ENCODE assay signal across 32 cellular contexts in the genomic region with DNA sequence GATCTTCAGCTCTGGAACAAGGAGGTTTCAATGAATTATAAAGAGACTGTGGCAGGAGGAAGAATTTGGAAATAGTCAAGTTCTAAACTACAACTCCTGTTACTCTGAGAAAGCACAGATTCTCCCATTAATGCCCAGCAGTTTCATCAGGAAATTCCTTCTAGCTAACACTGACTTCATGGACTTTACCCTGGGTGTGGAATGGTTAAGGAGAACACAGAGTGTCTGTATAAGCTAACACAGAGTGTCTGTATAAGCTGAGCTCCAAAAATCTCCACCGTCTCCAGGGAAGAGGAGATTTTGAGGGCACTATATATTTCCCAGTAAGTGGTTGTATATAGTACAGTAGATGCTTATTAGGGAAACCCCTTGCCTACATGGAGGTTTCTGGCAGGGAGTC.
"Had no signal": no experiment of that assay in that cellular context is flagged by ENCODE, and none has a peak within 500 bp of the region (broad histone marks: within the 10 kb centered on the region; RNA-seq: fewer than 3 reads in every experiment).

No MANE protein-coding gene starts in this region.

- H3K36me3 Mint-ChIP-seq: activated naive CD4-positive, alpha-beta T cell treated with anti-CD3 and anti-CD28 coated beads, Interleukin-2, amount 50 U/mL, for 24 hours; activated naive CD8-positive, alpha-beta T cell treated with anti-CD3 and anti-CD28 coated beads, Interleukin-2, amount 10 ng/mL, durations not matched to agents 7 days and 5 days had no signal

- H3K36me3 ChIP-seq: ascending aorta, cardiac muscle cell, SJSA1 had no signal

- H3K4me2 ChIP-seq: KMS-11 had no signal

- H3K27me3 ChIP-seq: ascending aorta, cardiac muscle cell, SJSA1 had no signal

- DNase-seq: activated CD4-positive, alpha-beta T cell treated with anti-CD3 and anti-CD28 coated beads for 1 hour; activated CD4-positive, alpha-beta T cell treated with anti-CD3 and anti-CD28 coated beads for 48 hours; activated CD4-positive, CD25-positive, alpha-beta regulatory T cell; activated CD8-positive, alpha-beta T cell treated with anti-CD3 and anti-CD28 coated beads for 36 hours; activated effector memory CD4-positive, alpha-beta T cell treated with anti-CD3 and anti-CD28 coated beads, Interleukin-2, amount 50 U/mL, for 16 hours; activated naive CD4-positive, alpha-beta T cell; activated naive CD8-positive, alpha-beta T cell treated with anti-CD3 and anti-CD28 coated beads, Interleukin-2, amount 10 ng/mL, durations not matched to agents 7 days and 5 days; activated T-cell treated with anti-CD3 and anti-CD28 coated beads, Interleukin-2, amount 50 U/mL, for 1 hour; activated T-cell treated with anti-CD3 and anti-CD28 coated beads, Interleukin-2, amount 50 U/mL, for 72 hours; amygdala; MV-4-11; NCI-H1092; NCI-H1436 treated with DMSO at 0.1 percent for 48 hours; NCI-H1694 treated with DMSO at 0.1 percent for 48 hours; NCI-H2029; NCI-H345; NCI-H524 treated with DMSO at 0.1 percent for 48 hours; RPMI8226; SHP77 treated with DMSO at 0.1 percent for 48 hours; T-helper 1 cell; T-helper 2 cell; T-helper 9 cell had no signal

- H3K27ac ChIP-seq: ascending aorta, cardiac muscle cell, KMS-11, SJSA1, VCaP had no signal

- H3K9me3 ChIP-seq: ascending aorta, SJSA1 had no signal

- H3K4me3 ChIP-seq: ascending aorta, cardiac muscle cell, SJSA1 had no signal

- H3K9ac ChIP-seq: KMS-11 had no signal

- H3K4me1 Mint-ChIP-seq: activated naive CD4-positive, alpha-beta T cell treated with anti-CD3 and anti-CD28 coated beads, Interleukin-2, amount 50 U/mL, for 24 hours; activated naive CD8-positive, alpha-beta T cell treated with anti-CD3 and anti-CD28 coated beads, Interleukin-2, amount 10 ng/mL, durations not matched to agents 7 days and 5 days; activated T-helper 17 cell treated with anti-CD3 and anti-CD28 coated beads, Interleukin-2, amount 50 U/mL, for 72 hours; central memory CD8-positive, alpha-beta T cell had no signal

- H3K27me3 Mint-ChIP-seq: activated CD8-positive, alpha-beta T cell treated with anti-CD3 and anti-CD28 coated beads for 36 hours; activated naive CD4-positive, alpha-beta T cell treated with anti-CD3 and anti-CD28 coated beads, Interleukin-2, amount 50 U/mL, for 24 hours; activated naive CD8-positive, alpha-beta T cell treated with anti-CD3 and anti-CD28 coated beads, Interleukin-2, amount 10 ng/mL, durations not matched to agents 7 days and 5 days; activated T-helper 17 cell treated with anti-CD3 and anti-CD28 coated beads, Interleukin-2, amount 50 U/mL, for 72 hours; central memory CD8-positive, alpha-beta T cell had no signal

- ATAC-seq: activated CD8-positive, alpha-beta T cell treated with anti-CD3 and anti-CD28 coated beads for 36 hours; activated T-cell treated with anti-CD3 and anti-CD28 coated beads, Interleukin-2, amount 50 U/mL, for 72 hours; activated T-helper 17 cell treated with anti-CD3 and anti-CD28 coated beads, Interleukin-2, amount 50 U/mL, for 72 hours; Panc1; SK-N-SH treated with all-trans-retinoic acid at 6 μM for 48 hours had no signal

- H3K4me1 ChIP-seq: ascending aorta, SJSA1 had no signal

- H3K27ac Mint-ChIP-seq: activated CD8-positive, alpha-beta T cell treated with anti-CD3 and anti-CD28 coated beads for 36 hours; activated naive CD4-positive, alpha-beta T cell treated with anti-CD3 and anti-CD28 coated beads, Interleukin-2, amount 50 U/mL, for 24 hours; activated naive CD8-positive, alpha-beta T cell treated with anti-CD3 and anti-CD28 coated beads, Interleukin-2, amount 10 ng/mL, durations not matched to agents 7 days and 5 days; activated T-cell treated with anti-CD3 and anti-CD28 coated beads, Interleukin-2, amount 50 U/mL, for 72 hours; activated T-helper 17 cell treated with anti-CD3 and anti-CD28 coated beads, Interleukin-2, amount 50 U/mL, for 72 hours had no signal

- H3K9me3 Mint-ChIP-seq: activated naive CD4-positive, alpha-beta T cell treated with anti-CD3 and anti-CD28 coated beads, Interleukin-2, amount 50 U/mL, for 24 hours had no signal

- H3K4me3 Mint-ChIP-seq: activated CD8-positive, alpha-beta T cell treated with anti-CD3 and anti-CD28 coated beads for 36 hours; activated naive CD4-positive, alpha-beta T cell treated with anti-CD3 and anti-CD28 coated beads, Interleukin-2, amount 50 U/mL, for 24 hours; activated naive CD8-positive, alpha-beta T cell treated with anti-CD3 and anti-CD28 coated beads, Interleukin-2, amount 10 ng/mL, durations not matched to agents 7 days and 5 days; activated T-cell treated with anti-CD3 and anti-CD28 coated beads, Interleukin-2, amount 50 U/mL, for 72 hours; activated T-helper 17 cell treated with anti-CD3 and anti-CD28 coated beads, Interleukin-2, amount 50 U/mL, for 72 hours; central memory CD8-positive, alpha-beta T cell had no signal
